Comparison of ENCODE assay signal across 4 cellular contexts in genomic region chr16:69285240-69285639, GRCh38.
A peak's percentile ranks its signal among the peaks of the same experiment; 100 is the strongest.
TF ChIP-seq lines count a peak whose summit lies in the region.

No MANE protein-coding gene starts in this region.

TF ChIP-seq in SK-N-SH treated with all-trans-retinoic acid at 6 μM for 48 hours, 23 proteins besides CTCF, POLR2A, EP300 and RAD21:
- TF ChIP-seq TCF4 (CRISPR knock-in tag; IDR thresholded peaks at IDR 0.05; ENCODE audit: borderline replicate concordance): no peak
- no peak for TF ChIP-seq CSRNP3 (CRISPR knock-in tag; IDR thresholded peaks at IDR 0.05)

TF ChIP-seq in SK-N-SH, 30 proteins besides CTCF, POLR2A, EP300 and RAD21:
- TF ChIP-seq TAF1 (IDR thresholded peaks at IDR 0.05; ENCODE audit: borderline replicate concordance, low read depth, low read length) (no peak), POLR2AphosphoS5 (IDR thresholded peaks at IDR 0.05; ENCODE audit: low read depth, low read length) (no peak), GABPA (IDR thresholded peaks at IDR 0.05; ENCODE audit: low read depth) (no peak), TCF12 (IDR thresholded peaks at IDR 0.05) (no peak), FOSL2 (IDR thresholded peaks at IDR 0.05; ENCODE audit: borderline replicate concordance, low read depth) (no peak)

TF ChIP-seq in HEK293, 187 proteins besides CTCF, POLR2A, EP300 and RAD21 (continues in another document):
- TF ChIP-seq ZNF140 (tag by site-specific recombination; IDR thresholded peaks at IDR 0.05): peak; percentile 86
- peak; percentile 70; the same call in 1 of the 2 replicates for TF ChIP-seq ZNF791 (tag by site-specific recombination; IDR thresholded peaks at IDR 0.05)
- TF ChIP-seq ZIC2 (tag by site-specific recombination; IDR thresholded peaks at IDR 0.05): no peak
- peak; percentile 58; the same call in 1 of the 2 replicates for TF ChIP-seq ZNF266 (tag by site-specific recombination; IDR thresholded peaks at IDR 0.05; ENCODE audit: low read depth)
- peak; percentile 67 for TF ChIP-seq ZNF555 (tag by site-specific recombination; conservative IDR thresholded peaks at IDR 0.05)
- no peak for TF ChIP-seq ZFP37 (tag by site-specific recombination; IDR thresholded peaks at IDR 0.05)
- TF ChIP-seq, protein P1, sequence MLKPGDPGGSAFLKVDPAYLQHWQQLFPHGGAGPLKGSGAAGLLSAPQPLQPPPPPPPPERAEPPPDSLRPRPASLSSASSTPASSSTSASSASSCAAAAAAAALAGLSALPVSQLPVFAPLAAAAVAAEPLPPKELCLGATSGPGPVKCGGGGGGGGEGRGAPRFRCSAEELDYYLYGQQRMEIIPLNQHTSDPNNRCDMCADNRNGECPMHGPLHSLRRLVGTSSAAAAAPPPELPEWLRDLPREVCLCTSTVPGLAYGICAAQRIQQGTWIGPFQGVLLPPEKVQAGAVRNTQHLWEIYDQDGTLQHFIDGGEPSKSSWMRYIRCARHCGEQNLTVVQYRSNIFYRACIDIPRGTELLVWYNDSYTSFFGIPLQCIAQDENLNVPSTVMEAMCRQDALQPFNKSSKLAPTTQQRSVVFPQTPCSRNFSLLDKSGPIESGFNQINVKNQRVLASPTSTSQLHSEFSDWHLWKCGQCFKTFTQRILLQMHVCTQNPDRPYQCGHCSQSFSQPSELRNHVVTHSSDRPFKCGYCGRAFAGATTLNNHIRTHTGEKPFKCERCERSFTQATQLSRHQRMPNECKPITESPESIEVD (tag by site-specific recombination; IDR thresholded peaks at IDR 0.05): no peak
- TF ChIP-seq ZNF654 (tag by site-specific recombination; IDR thresholded peaks at IDR 0.05; ENCODE audit: low read depth): peak; percentile 32
- 0 out of 2 replicates have a peak, but pooled peaks have one; percentile 37 for TF ChIP-seq ZNF433 (tag by site-specific recombination; IDR thresholded peaks at IDR 0.05; ENCODE audit: low read depth)
- TF ChIP-seq ZBTB20 (tag by site-specific recombination; IDR thresholded peaks at IDR 0.05): no peak
- TF ChIP-seq ZNF664 (tag by site-specific recombination; IDR thresholded peaks at IDR 0.05): peak; percentile 71
- peak; percentile 64 for TF ChIP-seq ZBTB8A (tag by site-specific recombination; IDR thresholded peaks at IDR 0.05)
- no peak for TF ChIP-seq KLF9 (tag by site-specific recombination; IDR thresholded peaks at IDR 0.05; ENCODE audit: low read depth)
- no peak for TF ChIP-seq ZNF16 (tag by site-specific recombination; IDR thresholded peaks at IDR 0.05; ENCODE audit: low read depth)
- TF ChIP-seq SP3 (tag by site-specific recombination; IDR thresholded peaks at IDR 0.05): no peak
- TF ChIP-seq HOXA7 (CRISPR knock-in tag; IDR thresholded peaks at IDR 0.05; ENCODE audit: borderline replicate concordance): no peak
- peak; percentile 28; the same call in 1 of the 2 replicates for TF ChIP-seq ZFP3 (tag by site-specific recombination; IDR thresholded peaks at IDR 0.05; ENCODE audit: low read depth)
- no peak for TF ChIP-seq ZBTB1 (tag by site-specific recombination; IDR thresholded peaks at IDR 0.05)
- peak; percentile 90 for TF ChIP-seq ZNF394 (tag by site-specific recombination; IDR thresholded peaks at IDR 0.05; ENCODE audit: borderline replicate concordance)
- no peak for TF ChIP-seq ZNF777 (tag by site-specific recombination; IDR thresholded peaks at IDR 0.05; ENCODE audit: borderline replicate concordance)
- TF ChIP-seq ZNF404 (tag by site-specific recombination; IDR thresholded peaks at IDR 0.05): 0 out of 2 replicates have a peak, but pooled peaks have one; percentile 41
- TF ChIP-seq ZNF561 (tag by site-specific recombination; IDR thresholded peaks at IDR 0.05; ENCODE audit: borderline replicate concordance): no peak
- TF ChIP-seq ZSCAN5A (tag by site-specific recombination; IDR thresholded peaks at IDR 0.05): no peak
- TF ChIP-seq, protein P2, sequence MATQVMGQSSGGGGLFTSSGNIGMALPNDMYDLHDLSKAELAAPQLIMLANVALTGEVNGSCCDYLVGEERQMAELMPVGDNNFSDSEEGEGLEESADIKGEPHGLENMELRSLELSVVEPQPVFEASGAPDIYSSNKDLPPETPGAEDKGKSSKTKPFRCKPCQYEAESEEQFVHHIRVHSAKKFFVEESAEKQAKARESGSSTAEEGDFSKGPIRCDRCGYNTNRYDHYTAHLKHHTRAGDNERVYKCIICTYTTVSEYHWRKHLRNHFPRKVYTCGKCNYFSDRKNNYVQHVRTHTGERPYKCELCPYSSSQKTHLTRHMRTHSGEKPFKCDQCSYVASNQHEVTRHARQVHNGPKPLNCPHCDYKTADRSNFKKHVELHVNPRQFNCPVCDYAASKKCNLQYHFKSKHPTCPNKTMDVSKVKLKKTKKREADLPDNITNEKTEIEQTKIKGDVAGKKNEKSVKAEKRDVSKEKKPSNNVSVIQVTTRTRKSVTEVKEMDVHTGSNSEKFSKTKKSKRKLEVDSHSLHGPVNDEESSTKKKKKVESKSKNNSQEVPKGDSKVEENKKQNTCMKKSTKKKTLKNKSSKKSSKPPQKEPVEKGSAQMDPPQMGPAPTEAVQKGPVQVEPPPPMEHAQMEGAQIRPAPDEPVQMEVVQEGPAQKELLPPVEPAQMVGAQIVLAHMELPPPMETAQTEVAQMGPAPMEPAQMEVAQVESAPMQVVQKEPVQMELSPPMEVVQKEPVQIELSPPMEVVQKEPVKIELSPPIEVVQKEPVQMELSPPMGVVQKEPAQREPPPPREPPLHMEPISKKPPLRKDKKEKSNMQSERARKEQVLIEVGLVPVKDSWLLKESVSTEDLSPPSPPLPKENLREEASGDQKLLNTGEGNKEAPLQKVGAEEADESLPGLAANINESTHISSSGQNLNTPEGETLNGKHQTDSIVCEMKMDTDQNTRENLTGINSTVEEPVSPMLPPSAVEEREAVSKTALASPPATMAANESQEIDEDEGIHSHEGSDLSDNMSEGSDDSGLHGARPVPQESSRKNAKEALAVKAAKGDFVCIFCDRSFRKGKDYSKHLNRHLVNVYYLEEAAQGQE (tag by site-specific recombination; IDR thresholded peaks at IDR 0.05): peak; percentile 64
- TF ChIP-seq, protein P3, sequence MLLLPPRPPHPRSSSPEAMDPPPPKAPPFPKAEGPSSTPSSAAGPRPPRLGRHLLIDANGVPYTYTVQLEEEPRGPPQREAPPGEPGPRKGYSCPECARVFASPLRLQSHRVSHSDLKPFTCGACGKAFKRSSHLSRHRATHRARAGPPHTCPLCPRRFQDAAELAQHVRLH (tag by site-specific recombination; IDR thresholded peaks at IDR 0.05): peak; percentile 52; the same call in 1 of the 2 replicates
- TF ChIP-seq KLF16 (tag by site-specific recombination; IDR thresholded peaks at IDR 0.05): no peak
- no peak for TF ChIP-seq BCL11B (tag by site-specific recombination; IDR thresholded peaks at IDR 0.05; ENCODE audit: low read depth)
- no peak for TF ChIP-seq ZNF660 (tag by site-specific recombination; IDR thresholded peaks at IDR 0.05)
- no peak for TF ChIP-seq ZNF335 (tag by site-specific recombination; conservative IDR thresholded peaks at IDR 0.05)

TF ChIP-seq in K562, 482 proteins besides CTCF, POLR2A, EP300 and RAD21:
- TF ChIP-seq NELFE (IDR thresholded peaks at IDR 0.05; ENCODE audit: insufficient read depth, insufficient read length) (no peak), TAF9B (IDR thresholded peaks at IDR 0.05; ENCODE audit: partially characterized antibody) (no peak), PBX2 (CRISPR knock-in tag; IDR thresholded peaks at IDR 0.05; ENCODE audit: low read depth) (no peak), PBX2 (tag; conservative IDR thresholded peaks at IDR 0.05; ENCODE audit: low read depth) (peak; percentile 45; the same call in 1 of the 2 replicates), SIN3B (IDR thresholded peaks at IDR 0.05; ENCODE audit: low read depth) (no peak), NFRKB (IDR thresholded peaks at IDR 0.05; ENCODE audit: low read depth) (no peak), ZNF551 (CRISPR knock-in tag; IDR thresholded peaks at IDR 0.05) (no peak), ZNF518B (CRISPR knock-in tag; IDR thresholded peaks at IDR 0.05) (no peak)
TF ChIP-seq in K562: peak in this region for 1.
